Comparison of ENCODE assay signal across 3 cellular contexts in genomic region chr6:35517978-35518377, GRCh38.
TF ChIP-seq lines count a peak whose summit lies in the region.

No MANE protein-coding gene starts in this region.

TF ChIP-seq in GM12891, 5 proteins besides CTCF, POLR2A, EP300 and RAD21:
- TF ChIP-seq SPI1 (IDR thresholded peaks at IDR 0.05; ENCODE audit: low read depth, low read length) = peak; percentile 44; the same call in 1 of the 2 replicates

TF ChIP-seq in GM12878, 131 proteins besides CTCF, POLR2A, EP300 and RAD21:
- TF ChIP-seq SPI1 (IDR thresholded peaks at IDR 0.05; ENCODE audit: borderline replicate concordance, insufficient read depth, low read depth, low read length) = peak; percentile 45; the same call in 1 of the 2 replicates

TF ChIP-seq in HepG2, 621 proteins besides CTCF, POLR2A, EP300 and RAD21:
- TF ChIP-seq ELF1 (CRISPR knock-in tag; IDR thresholded peaks at IDR 0.05) = peak; percentile 40; the same call in 1 of the 2 replicates
